9 cellular contexts compared by ENCODE assay signal in the genomic region with DNA sequence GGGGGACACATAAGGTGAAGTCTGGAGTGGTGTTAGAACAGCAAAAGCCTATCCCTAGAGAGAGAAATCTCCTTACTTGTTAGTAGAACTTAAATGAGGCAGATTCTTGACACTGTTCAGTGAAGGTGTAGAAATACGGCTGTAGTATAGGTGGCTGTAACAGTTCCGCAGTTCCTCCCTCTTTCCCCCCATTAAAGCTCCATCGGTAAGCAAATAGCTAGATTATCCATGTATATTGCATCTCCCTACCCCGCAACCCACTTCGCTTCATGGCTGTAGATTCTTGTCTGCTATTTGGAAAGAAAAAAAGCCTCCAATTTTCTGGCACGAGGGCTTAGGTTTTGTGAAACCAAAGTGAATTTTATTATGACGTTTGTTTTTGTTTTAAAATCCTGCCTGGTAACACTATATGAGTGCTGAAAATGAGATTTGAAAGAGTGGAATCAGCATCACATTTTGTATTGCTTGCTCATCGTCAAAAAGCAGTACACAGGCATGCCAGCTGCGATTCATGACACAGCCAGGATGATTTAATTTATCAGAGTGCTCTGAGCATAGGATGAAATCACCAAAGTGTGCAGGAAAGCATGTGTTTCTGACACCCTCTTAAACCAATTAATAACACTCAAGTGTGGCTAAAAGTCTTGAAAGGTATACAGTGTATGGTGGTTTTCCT.
DNase-seq lines count a peak whose midpoint lies in the region; ATAC-seq and TF ChIP-seq lines count a peak whose summit lies in the region.
"Had no signal": no experiment of that assay in that cellular context is flagged by ENCODE, and none has a peak within 500 bp of the region (broad histone marks: within the 10 kb centered on the region; RNA-seq: fewer than 3 reads in every experiment).

No MANE protein-coding gene starts in this region.

- TF ChIP-seq CTCF in RWPE1 (conservative IDR thresholded peaks at IDR 0.05; ENCODE audit: low read depth) = no peak
- no peak for TF ChIP-seq CTCF in foreskin fibroblast (IDR thresholded peaks at IDR 0.05; ENCODE audit: low read depth, low read length)
- no peak for TF ChIP-seq CTCF in retinal pigment epithelial cell (conservative IDR thresholded peaks at IDR 0.05; ENCODE audit: low read depth, low read length)

- ATAC-seq in HG03571 (IDR thresholded peaks at IDR 0.05; ENCODE audit: unreplicated experiment) = no peak
- ATAC-seq in GM18868 (IDR thresholded peaks at IDR 0.05; ENCODE audit: unreplicated experiment) = no peak

- peak; percentile 51 for DNase-seq in NCI-H1105 treated with DMSO at 0.1 percent for 48 hours (lab: John Stamatoyannopoulos, UW)
- DNase-seq in NCI-H1105 (lab: John Stamatoyannopoulos, UW) = no peak
- DNase-seq in RWPE1 (ENCODE audit: low spot score) = peak; percentile 24
- peak; percentile 45 to 73 for DNase-seq in foreskin fibroblast
- DNase-seq in retinal pigment epithelial cell (ENCODE audit: low read depth) = no peak
- DNase-seq in NCI-H187 (lab: John Stamatoyannopoulos, UW) = no peak

- H3K4me3 ChIP-seq in foreskin fibroblast (ENCODE audit: low read depth in 1 of 2, low read length in 2 of 2) (peak overlapping the region; percentile 86 to 94), retinal pigment epithelial cell (ENCODE audit: low read length) (peak overlapping the region; percentile 77)

- POLR2A ChIA-PET in RWPE1 (lab: Yijun Ruan, JAX; ENCODE audit: low non-redundant PET) = no interaction called here

- no peak overlapping the region for H3K27ac ChIP-seq in RWPE1
- H3K27ac ChIP-seq: C4-2B had no signal

- CTCF ChIA-PET in RWPE1 (lab: Yijun Ruan, JAX) = interaction anchor here (0.5 to 0.9 kb wide), 2 partner anchors 13 to 236 kb away, joined by 3 read pairs; no protein-coding TSS in a partner anchor

Comparison
In these comparisons a context has a peak if more than half of its experiments do, and no peak if none do; other contexts are left out.
1. DNase-seq: peak in NCI-H1105 treated with DMSO at 0.1 percent for 48 hours (single experiment), RWPE1 (single experiment) and foreskin fibroblast (2 of 2); none in NCI-H1105 (single experiment), retinal pigment epithelial cell (single experiment) and NCI-H187 (0 of 2).